ENCODE assay signal across 18 cellular contexts in the genomic region with DNA sequence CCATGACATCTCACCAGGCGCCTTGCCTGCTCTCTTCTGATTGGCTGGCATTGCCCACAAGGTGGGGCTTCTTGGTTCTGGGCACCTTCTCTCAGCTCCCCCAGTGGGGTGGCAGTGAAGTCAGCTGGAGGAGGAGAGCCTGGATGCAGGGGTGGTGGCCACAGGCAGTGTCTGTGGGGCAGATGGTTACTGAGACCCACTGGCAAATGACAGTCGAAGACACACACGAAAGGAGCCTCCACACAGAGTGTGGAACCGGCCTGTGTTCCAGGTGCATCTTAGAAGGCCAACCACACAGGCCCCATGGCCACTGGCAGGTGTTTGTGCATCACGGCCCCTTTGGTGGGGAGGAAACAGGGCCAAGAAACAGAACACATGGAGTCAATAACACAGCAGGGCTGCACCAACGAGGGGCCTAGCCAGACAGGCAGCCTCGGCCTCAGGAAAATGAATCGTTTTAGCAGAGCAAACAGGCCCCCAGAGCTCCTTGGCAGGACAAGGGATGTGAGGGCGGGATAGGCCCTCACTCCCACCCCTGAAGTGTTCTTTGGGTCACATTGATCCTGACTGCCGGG.
DNase-seq lines count a peak whose midpoint lies in the region; ATAC-seq, FAIRE-seq and TF ChIP-seq lines count a peak whose summit lies in the region.
"Had no signal": no experiment of that assay in that cellular context is flagged by ENCODE, and none has a peak within 500 bp of the region (broad histone marks: within the 10 kb centered on the region; RNA-seq: fewer than 3 reads in every experiment).

No MANE protein-coding gene starts in this region.

- POLR2A ChIA-PET in H1 (lab: Charles Lee; ENCODE audit: partially characterized antibody), result no interaction called here

- intact Hi-C loops in esophagus muscularis mucosa (cut with DNase I), result no loop called here
- intact Hi-C loops in vagina (cut with DNase I), result no loop called here

- no peak overlapping the region for H3K4ac ChIP-seq in H1 (replicated peaks; ENCODE audit: insufficient read length, low read depth, low read length)

- H3K23ac ChIP-seq in H1 (ENCODE audit: insufficient read length), result no peak overlapping the region

- H3K9ac ChIP-seq in H1 (replicated peaks in 1 of 4; ENCODE audit: extremely low read depth in 1 of 4, low read depth in 3 of 4, low read length in 3 of 4), result no peak overlapping the region

- no peak overlapping the region for H2BK12ac ChIP-seq in H1 (ENCODE audit: low read depth, low read length)

- H3K27ac Mint-ChIP-seq in osteocyte (ENCODE audit: unreplicated experiment), result no peak overlapping the region
- H3K27ac Mint-ChIP-seq: CD4-positive, alpha-beta T cell; H9 had no signal

- H3K4me3 ChIP-seq in H1 (ENCODE audit: extremely low read depth in 1 of 4, insufficient read depth in 2 of 4, low read depth in 3 of 4, low read length in 4 of 4), result no peak overlapping the region
- H3K4me3 ChIP-seq in esophagus muscularis mucosa, result no peak overlapping the region
- H3K4me3 ChIP-seq in vagina, result no peak overlapping the region
- H3K4me3 ChIP-seq: A549 had no signal

- H3K36me3 ChIP-seq in H1 (ENCODE audit: control insufficient read depth in 2 of 4, insufficient read depth in 4 of 4, low read length in 3 of 4) (no peaks in the 10 kb centered on the region), esophagus muscularis mucosa (no peaks in the 10 kb centered on the region), vagina (no peaks in the 10 kb centered on the region)

- FAIRE-seq in H1 (lab: Jason Lieb, UNC), result no peak
- FAIRE-seq: A549, D721Med, G401.6, GM12891, GM19239 had no signal

- H3K27ac ChIP-seq in H1 (ENCODE audit: low read depth, low read length), result no peak overlapping the region
- no peak overlapping the region for H3K27ac ChIP-seq in esophagus muscularis mucosa (replicated peaks in 1 of 4)
- no peak overlapping the region for H3K27ac ChIP-seq in vagina
- H3K27ac ChIP-seq: A549, C4-2B had no signal

- H3K79me1 ChIP-seq in H1 (ENCODE audit: low read depth, low read length), result no peaks in the 10 kb centered on the region

- H3K23me2 ChIP-seq in H1 (ENCODE audit: low read depth, low read length), result no peaks in the 10 kb centered on the region

- no peak overlapping the region for H2BK5ac ChIP-seq in H1 (ENCODE audit: low read depth, low read length)

- H3K9me3 Mint-ChIP-seq in osteocyte (ENCODE audit: unreplicated experiment), result peaks cover 25% of the 10 kb centered on the region

- no peak overlapping the region for H3K56ac ChIP-seq in H1 (replicated peaks; ENCODE audit: insufficient read length, low read depth, low read length)

- no peak overlapping the region for H3K4me2 ChIP-seq in H1 (ENCODE audit: insufficient read depth in 1 of 2, low read depth in 2 of 2, low read length in 2 of 2)
- H3K4me2 ChIP-seq: A549 had no signal

- TF ChIP-seq EP300 in H1 (IDR thresholded peaks at IDR 0.05; ENCODE audit: borderline replicate concordance in 1 of 2, low read depth in 2 of 2, low read length in 2 of 2) (no peak), esophagus muscularis mucosa (IDR thresholded peaks at IDR 0.05) (no peak)

- H4K8ac ChIP-seq in H1 (ENCODE audit: extremely low read depth, insufficient read depth, low read length), result no peak overlapping the region

- H3K79me2 ChIP-seq in H1 (ENCODE audit: control insufficient read depth in 1 of 2, insufficient read depth in 2 of 2, low read length in 2 of 2), result no peaks in the 10 kb centered on the region

- H2BK20ac ChIP-seq in H1 (ENCODE audit: low read length), result no peak overlapping the region

- WGBS in H1 (ENCODE audit: extremely low coverage in 1 of 2, insufficient coverage in 1 of 2, insufficient read length in 1 of 2, insufficient replicate concordance in 2 of 2, low coverage in 1 of 2, low lambda C conversion rate in 2 of 2, missing lambda C conversion rate in 1 of 2), 2 experiments, result 82% methylated on average over 10 of the region's 10 CpGs; no CpG with 5 or more reads in 1 of the 2 experiments
- 88% methylated on average over 7 of the region's 10 CpGs for WGBS in esophagus muscularis mucosa

- H2AK5ac ChIP-seq in H1 (ENCODE audit: low read depth, low read length), result no peak overlapping the region

- ATAC-seq in GM19463 (IDR thresholded peaks at IDR 0.05; ENCODE audit: unreplicated experiment), result no peak
- ATAC-seq: A549 had no signal

- CTCF ChIA-PET in H1 (lab: Charles Lee; ENCODE audit: partially characterized antibody), result no interaction called here

- H4K5ac ChIP-seq in H1 (ENCODE audit: insufficient read length, low read depth, low read length), result no peak overlapping the region

- no peaks in the 10 kb centered on the region for H3K27me3 ChIP-seq in H1 (replicated peaks in 1 of 4; ENCODE audit: control insufficient read depth in 3 of 4, extremely low read depth in 1 of 4, insufficient read depth in 3 of 4, low read length in 3 of 4)
- H3K27me3 ChIP-seq in esophagus muscularis mucosa, result peaks cover 0 to 38% (median 0%) of the 10 kb centered on the region in 4 donors
- H3K27me3 ChIP-seq in vagina, result no peaks in the 10 kb centered on the region

- H2AFZ ChIP-seq in H1 (ENCODE audit: low read length), result no peak overlapping the region

- TF ChIP-seq CTCF in H1 (IDR thresholded peaks at IDR 0.05; ENCODE audit: control extremely low read depth in 1 of 3, insufficient read depth in 1 of 3, low read depth in 1 of 3, low read length in 3 of 3) (no peak), esophagus muscularis mucosa (IDR thresholded peaks at IDR 0.05) (no peak), osteocyte (IDR thresholded peaks at IDR 0.05) (no peak), vagina (IDR thresholded peaks at IDR 0.05) (no peak)

- H3K4me1 ChIP-seq in H1 (replicated peaks in 1 of 4; ENCODE audit: control insufficient read depth in 3 of 4, insufficient read depth in 4 of 4, low read length in 3 of 4) (no peaks in the 10 kb centered on the region), esophagus muscularis mucosa (no peaks in the 10 kb centered on the region), vagina (no peaks in the 10 kb centered on the region)
- H3K4me1 ChIP-seq: A549, Caco-2 had no signal

- no peak overlapping the region for H2BK120ac ChIP-seq in H1 (replicated peaks; ENCODE audit: low read depth, low read length)

- no peak overlapping the region for H2BK15ac ChIP-seq in H1 (ENCODE audit: low read length)

- DNase-seq in H1 (ENCODE audit: low read depth in 1 of 2, low spot score in 2 of 2) (no peak), esophagus muscularis mucosa (ENCODE audit: extremely low spot score) (peak; percentile 64), osteocyte (ENCODE audit: extremely low spot score, unreplicated experiment) (peak; percentile 71), vagina (ENCODE audit: extremely low spot score in 2 of 2) (peak; percentile 71 to 84), UCSD-AML1 (lab: John Stamatoyannopoulos, UW; ENCODE audit: unreplicated experiment) (no peak), NCI-H1105 treated with DMSO at 0.1 percent for 48 hours (lab: John Stamatoyannopoulos, UW) (no peak)
- DNase-seq: AML-193; Caco-2; CD4-positive, alpha-beta T cell; GOT3; H9 had no signal

- H3K18ac ChIP-seq in H1 (ENCODE audit: extremely low read depth, low read length), result no peak overlapping the region

- no peak overlapping the region for H3K4me3 Mint-ChIP-seq in osteocyte (ENCODE audit: unreplicated experiment)
- H3K4me3 Mint-ChIP-seq: CD4-positive, alpha-beta T cell had no signal

- no peak for TF ChIP-seq RAD21 in H1 (IDR thresholded peaks at IDR 0.05 in 1 of 2, conservative IDR thresholded peaks at IDR 0.05 in 1 of 2; ENCODE audit: low read depth in 2 of 2, low read length in 2 of 2)

- TF ChIP-seq POLR2A in H1 (IDR thresholded peaks at IDR 0.05; ENCODE audit: control extremely low read depth in 1 of 2, low read depth in 2 of 2, low read length in 2 of 2) (no peak), esophagus muscularis mucosa (IDR thresholded peaks at IDR 0.05; ENCODE audit: low read depth) (no peak), vagina (IDR thresholded peaks at IDR 0.05) (no peak)

- H3K9me3 ChIP-seq in H1 (ENCODE audit: insufficient read depth in 2 of 2, low read depth in 1 of 2, low read length in 1 of 2) (peaks cover 86 to 100% of the 10 kb centered on the region in 2 experiments), esophagus muscularis mucosa (peaks cover 0 to 11% (median 0%) of the 10 kb centered on the region in 4 donors), vagina (no peaks in the 10 kb centered on the region)
- H3K9me3 ChIP-seq: A549, Caco-2 had no signal

- H3K36me3 Mint-ChIP-seq in osteocyte (ENCODE audit: unreplicated experiment), result no peaks in the 10 kb centered on the region

- no peaks in the 10 kb centered on the region for H3K4me1 Mint-ChIP-seq in osteocyte (ENCODE audit: unreplicated experiment)
- H3K4me1 Mint-ChIP-seq: H9 had no signal

- H3K14ac ChIP-seq in H1 (ENCODE audit: insufficient read length), result peak overlapping the region; percentile 31

- no peak overlapping the region for H4K91ac ChIP-seq in H1 (replicated peaks; ENCODE audit: insufficient read length, low read length)

- H3K27me3 Mint-ChIP-seq in osteocyte (ENCODE audit: unreplicated experiment), result no peaks in the 10 kb centered on the region

- H4K20me1 ChIP-seq in H1 (replicated peaks in 1 of 2; ENCODE audit: control insufficient read depth in 1 of 2, insufficient read depth in 2 of 2, low read length in 2 of 2), result no peaks in the 10 kb centered on the region

TF ChIP-seq in H1, 55 proteins besides CTCF, POLR2A, EP300 and RAD21:
- TF ChIP-seq CTBP2 (IDR thresholded peaks at IDR 0.05; ENCODE audit: borderline replicate concordance, insufficient read depth, insufficient read length, low read length), result no peak

Comparison
In these comparisons a context has a peak if more than half of its experiments do, and no peak if none do; other contexts are left out.
1. DNase-seq: peak in esophagus muscularis mucosa (single experiment), osteocyte (single experiment) and vagina (2 of 2); none in H1 (0 of 2), UCSD-AML1 (single experiment) and NCI-H1105 treated with DMSO at 0.1 percent for 48 hours (single experiment).